10 cellular contexts compared by ENCODE assay signal in genomic region chr2:151363709-151364108, GRCh38. TPM values are rescaled to one million over a fixed set of nuclear protein-coding genes. Genes with fewer than 3 reads are reported as not detected.
DNase-seq lines count a peak whose midpoint lies in the region; ATAC-seq, FAIRE-seq and TF ChIP-seq lines count a peak whose summit lies in the region.
"Had no signal": no experiment of that assay in that cellular context is flagged by ENCODE, and none has a peak within 500 bp of the region (broad histone marks: within the 10 kb centered on the region; RNA-seq: fewer than 3 reads in every experiment).

No MANE protein-coding gene starts in this region.

- H3K4me3 Mint-ChIP-seq in activated naive CD8-positive, alpha-beta T cell treated with anti-CD3 and anti-CD28 coated beads, Interleukin-2, amount 50 U/mL, for 24 hours = no peak overlapping the region
- H3K4me3 Mint-ChIP-seq in activated naive CD8-positive, alpha-beta T cell treated with anti-CD3 and anti-CD28 coated beads for 36 hours = no peak overlapping the region
- no peak overlapping the region for H3K4me3 Mint-ChIP-seq in WTC11

- FAIRE-seq in urothelium cell line (lab: Jason Lieb, UNC) = no peak

- no peaks in the 10 kb centered on the region for H3K27me3 ChIP-seq in heart left ventricle
- H3K27me3 ChIP-seq: cardiac muscle cell had no signal

- H3K9me3 Mint-ChIP-seq in activated naive CD8-positive, alpha-beta T cell treated with anti-CD3 and anti-CD28 coated beads, Interleukin-2, amount 50 U/mL, for 24 hours = no peaks in the 10 kb centered on the region
- H3K9me3 Mint-ChIP-seq in activated naive CD8-positive, alpha-beta T cell treated with anti-CD3 and anti-CD28 coated beads for 36 hours = no peaks in the 10 kb centered on the region
- peaks cover 14% of the 10 kb centered on the region for H3K9me3 Mint-ChIP-seq in WTC11

- TF ChIP-seq POLR2A in heart left ventricle (IDR thresholded peaks at IDR 0.05) = no peak

- peaks cover 1% of the 10 kb centered on the region for H3K27me3 Mint-ChIP-seq in activated naive CD8-positive, alpha-beta T cell treated with anti-CD3 and anti-CD28 coated beads, Interleukin-2, amount 50 U/mL, for 24 hours
- peaks cover 4% of the 10 kb centered on the region for H3K27me3 Mint-ChIP-seq in activated naive CD8-positive, alpha-beta T cell treated with anti-CD3 and anti-CD28 coated beads for 36 hours
- H3K27me3 Mint-ChIP-seq in WTC11 (ENCODE audit: low read depth) = no peaks in the 10 kb centered on the region; the same call in 1 of the 2 replicates

- intact Hi-C loops in heart left ventricle (cut with DNase I) = no loop called here

- no peak overlapping the region for H3K27ac Mint-ChIP-seq in activated naive CD8-positive, alpha-beta T cell treated with anti-CD3 and anti-CD28 coated beads, Interleukin-2, amount 50 U/mL, for 24 hours
- no peak overlapping the region for H3K27ac Mint-ChIP-seq in activated naive CD8-positive, alpha-beta T cell treated with anti-CD3 and anti-CD28 coated beads for 36 hours
- no peak overlapping the region for H3K27ac Mint-ChIP-seq in WTC11

- H3K27ac ChIP-seq in heart left ventricle = peak overlapping the region in 5 of 12 donors; percentile 1 to 50 (median 21)
- H3K27ac ChIP-seq: cardiac muscle cell, KMS-11 had no signal

- peak overlapping the region in 1 of 12 donors; percentile 6 for H3K4me3 ChIP-seq in heart left ventricle
- H3K4me3 ChIP-seq: cardiac muscle cell had no signal

- WGBS in heart left ventricle, 4 donors = 62 to 72% (median 66%) methylated on average over 8 of the region's 8 CpGs

- peak; percentile 15 for ATAC-seq in activated naive CD8-positive, alpha-beta T cell treated with anti-CD3 and anti-CD28 coated beads, Interleukin-2, amount 50 U/mL, for 24 hours
- ATAC-seq in heart left ventricle (peak in 3 of 4 donors; percentile 73 to 93 (median 90)), WTC11 (no peak)

- TF ChIP-seq CTCF in heart left ventricle (IDR thresholded peaks at IDR 0.05) = no peak
- no peak for TF ChIP-seq CTCF in WTC11 (IDR thresholded peaks at IDR 0.05)

- POLR2A ChIA-PET in WTC11 (lab: Charles Lee) = interaction anchor here (0.6 kb wide), 1 partner anchor 46 kb away, joined by 4 read pairs; no protein-coding TSS in a partner anchor

- no peaks in the 10 kb centered on the region for H3K4me1 ChIP-seq in heart left ventricle

- DNase-seq in activated naive CD8-positive, alpha-beta T cell treated with anti-CD3 and anti-CD28 coated beads, Interleukin-2, amount 50 U/mL, for 24 hours = no peak
- no peak for DNase-seq in activated naive CD8-positive, alpha-beta T cell treated with anti-CD3 and anti-CD28 coated beads for 36 hours
- DNase-seq in Kasumi-1 (lab: John Stamatoyannopoulos, UW) = peak; percentile 68 to 74
- peak in 3 of 5 donors; percentile 8 to 52 (median 22) for DNase-seq in heart left ventricle
- peak; percentile 13 for DNase-seq in urothelium cell line (ENCODE audit: low spot score)
- DNase-seq in WTC11 (ENCODE audit: low spot score) = no peak
- no peak for DNase-seq in A172 (ENCODE audit: low spot score)
- no peak for DNase-seq in NCI-H524 (lab: John Stamatoyannopoulos, UW)

- peaks cover 0 to 6% (median 0%) of the 10 kb centered on the region in 12 donors for H3K9me3 ChIP-seq in heart left ventricle

- H3K36me3 Mint-ChIP-seq in activated naive CD8-positive, alpha-beta T cell treated with anti-CD3 and anti-CD28 coated beads, Interleukin-2, amount 50 U/mL, for 24 hours (ENCODE audit: low read depth) = no peaks in the 10 kb centered on the region
- H3K36me3 Mint-ChIP-seq in activated naive CD8-positive, alpha-beta T cell treated with anti-CD3 and anti-CD28 coated beads for 36 hours = no peaks in the 10 kb centered on the region
- H3K36me3 Mint-ChIP-seq in WTC11 = no peaks in the 10 kb centered on the region; the same call in 1 of the 2 replicates

- CTCF ChIA-PET in WTC11 (lab: Charles Lee) = no interaction called here

- H3K4me1 Mint-ChIP-seq in activated naive CD8-positive, alpha-beta T cell treated with anti-CD3 and anti-CD28 coated beads, Interleukin-2, amount 50 U/mL, for 24 hours = no peaks in the 10 kb centered on the region
- no peaks in the 10 kb centered on the region for H3K4me1 Mint-ChIP-seq in activated naive CD8-positive, alpha-beta T cell treated with anti-CD3 and anti-CD28 coated beads for 36 hours
- peaks cover 4% of the 10 kb centered on the region for H3K4me1 Mint-ChIP-seq in WTC11

- peaks cover 0 to 15% (median 0%) of the 10 kb centered on the region in 9 donors for H3K36me3 ChIP-seq in heart left ventricle
- H3K36me3 ChIP-seq: cardiac muscle cell had no signal

TF ChIP-seq in WTC11, 78 proteins besides CTCF, POLR2A, EP300 and RAD21:
- TF ChIP-seq ZNF423 (CRISPR knock-in tag; IDR thresholded peaks at IDR 0.05) (no peak), TCF7 (CRISPR knock-in tag; IDR thresholded peaks at IDR 0.05; ENCODE audit: low read depth) (no peak), E2F1 (CRISPR knock-in tag; IDR thresholded peaks at IDR 0.05) (no peak), ATF1 (CRISPR knock-in tag; IDR thresholded peaks at IDR 0.05) (no peak), ZNF232 (CRISPR knock-in tag; IDR thresholded peaks at IDR 0.05) (no peak), FOXP4 (CRISPR knock-in tag; IDR thresholded peaks at IDR 0.05) (no peak)

RNA-seq across cellular contexts. Expression of gene TNFAIP6, which starts 6.3 kb away (rescaled TPM):
- not detected for total RNA-seq in activated naive CD8-positive, alpha-beta T cell treated with anti-CD3 and anti-CD28 coated beads for 36 hours
- total RNA-seq in heart left ventricle (1 to 10 TPM; 1.6 to 8.1 (median 2.6) TPM), WTC11 (2021) (0.11 to 0.18 TPM (median 0.11 TPM) in 3 replicates)
- polyA plus RNA-seq in heart left ventricle = 1 to 10 TPM; 1.7 to 4.3 TPM
- 0.21 and 2.0 TPM in 2 replicates for total RNA-seq in A172 (2014; rRNA removed; shearing (Covaris generic))
- total RNA-seq: cardiac muscle cell had no signal
- polyA plus RNA-seq: cardiac muscle cell had no signal

RNA-seq across cellular contexts. Expression of gene RIF1, which starts 46.0 kb away (rescaled TPM):
- 10 to 100 TPM; 76.2 to 76.7 TPM for total RNA-seq in activated naive CD8-positive, alpha-beta T cell treated with anti-CD3 and anti-CD28 coated beads for 36 hours
- 10 to 100 TPM; 11.3 to 23.9 (median 15.1) TPM for total RNA-seq in heart left ventricle
- polyA plus RNA-seq in heart left ventricle = 1 to 10 TPM; 2.6 to 5.0 TPM
- total RNA-seq in WTC11 (2021) = 73.9 to 96.9 TPM (median 82.9 TPM) in 3 replicates
- total RNA-seq in A172 (2014; rRNA removed; shearing (Covaris generic)) = 48.6 and 64.2 TPM in 2 replicates

Comparison
In these comparisons a context has a peak if more than half of its experiments do, and no peak if none do; other contexts are left out.
1. DNase-seq: peak in Kasumi-1 (2 of 2), heart left ventricle (3 of 5) and urothelium cell line (single experiment); none in activated naive CD8-positive, alpha-beta T cell treated with anti-CD3 and anti-CD28 coated beads, Interleukin-2, amount 50 U/mL, for 24 hours (single experiment), activated naive CD8-positive, alpha-beta T cell treated with anti-CD3 and anti-CD28 coated beads for 36 hours (single experiment), WTC11 (single experiment), A172 (single experiment) and NCI-H524 (0 of 2).